Comparison of ENCODE assay signal across 8 cellular contexts in the genomic region with DNA sequence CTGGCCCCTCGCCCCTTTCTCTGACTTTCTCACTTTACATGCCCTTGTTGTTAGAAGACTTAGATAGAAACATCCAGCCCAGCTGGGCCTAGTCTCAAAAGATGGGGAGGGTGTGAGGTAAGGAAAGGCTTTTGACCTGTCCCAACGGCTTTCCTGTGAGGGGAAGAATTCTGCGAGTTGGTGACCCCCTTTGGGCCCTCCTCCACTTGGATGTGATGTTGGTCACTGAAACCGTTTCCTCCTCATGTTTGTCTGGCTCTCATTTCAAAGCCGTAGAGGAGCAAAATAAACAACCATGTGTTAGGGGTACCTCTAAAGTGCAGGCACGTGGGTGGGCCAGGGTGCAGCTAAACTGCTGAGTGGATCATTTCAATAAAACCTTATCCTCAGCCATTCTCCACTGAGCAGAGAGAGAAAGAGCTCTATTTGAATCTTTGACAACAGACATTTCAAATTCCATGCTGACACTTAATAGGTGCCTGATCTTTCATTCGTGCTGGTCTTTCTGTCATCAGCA.
A peak's percentile ranks its signal among the peaks of the same experiment; 100 is the strongest.
DNase-seq lines count a peak whose midpoint lies in the region; ATAC-seq, FAIRE-seq and TF ChIP-seq lines count a peak whose summit lies in the region.

No MANE protein-coding gene starts in this region.

- peaks cover 18% of the 10 kb centered on the region; the same call in 1 of the 2 replicates for H3F3A ChIP-seq in GM23338 (replicated peaks; ENCODE audit: low read depth)

- POLR2A ChIA-PET in WTC11 (lab: Charles Lee) = interaction anchor here (0.8 to 1.0 kb wide), 2 partner anchors 22 to 88 kb away, joined by 3 read pairs; a partner anchor contains a TSS

- H3K4me1 ChIP-seq in GM23338 (ENCODE audit: insufficient read depth) = peaks cover 70% of the 10 kb centered on the region

- H3K27ac Mint-ChIP-seq in GM23338 (peak overlapping the region; percentile 90), WTC11 (peak overlapping the region; percentile 96)

- H3K27me3 Mint-ChIP-seq in GM23338 (ENCODE audit: insufficient read depth, low read depth, poor library complexity) (peaks cover 19% of the 10 kb centered on the region), WTC11 (ENCODE audit: low read depth) (no peaks in the 10 kb centered on the region)

- peaks cover 37% of the 10 kb centered on the region for H3K79me2 ChIP-seq in GM23338 (replicated peaks; ENCODE audit: insufficient read depth)

- no peak for FAIRE-seq in urothelium cell line (lab: Jason Lieb, UNC)

- H3K4me3 Mint-ChIP-seq in GM23338 (peak overlapping the region; percentile 81), WTC11 (peak overlapping the region; percentile 88)

- H3K4me1 Mint-ChIP-seq in GM23338 (peaks cover 52% of the 10 kb centered on the region), WTC11 (peaks cover 56% of the 10 kb centered on the region)

- H3K27me3 ChIP-seq in GM23338 (ENCODE audit: insufficient read depth) = no peaks in the 10 kb centered on the region

- CTCF ChIA-PET in WTC11 (lab: Charles Lee) = interaction anchor here (0.6 to 2.0 kb wide), 3 partner anchors 30 to 81 kb away, joined by 3 to 15 read pairs (median 6); no protein-coding TSS in a partner anchor

- peak overlapping the region; percentile 99 for H3K27ac ChIP-seq in GM23338 (ENCODE audit: low read depth)

- H3K36me3 Mint-ChIP-seq in GM23338 (ENCODE audit: low read depth) (peaks cover 5% of the 10 kb centered on the region; the same call in 1 of the 3 replicates), WTC11 (no peaks in the 10 kb centered on the region)

- peak overlapping the region; percentile 75 for H3K4me3 ChIP-seq in GM23338
- H3K4me3 ChIP-seq in fibroblast of villous mesenchyme (ENCODE audit: low read depth, low read length) = peak overlapping the region; percentile 52
- peak overlapping the region; percentile 53 for H3K4me3 ChIP-seq in skeletal muscle cell (ENCODE audit: low read depth, low read length)

- ATAC-seq in GM23338 (no peak), WTC11 (no peak)

- peak overlapping the region; percentile 82 for H2AFZ ChIP-seq in GM23338

- H3K9me3 Mint-ChIP-seq in GM23338 = no peaks in the 10 kb centered on the region
- no peaks in the 10 kb centered on the region for H3K9me3 Mint-ChIP-seq in WTC11

- peaks cover 13% of the 10 kb centered on the region; the same call in 1 of the 2 replicates for H4K20me1 ChIP-seq in GM23338 (replicated peaks; ENCODE audit: insufficient read depth)

- no peak for TF ChIP-seq CTCF in GM23338 (conservative IDR thresholded peaks at IDR 0.05; ENCODE audit: low read depth in 2 of 2)
- no peak for TF ChIP-seq CTCF in WTC11 (IDR thresholded peaks at IDR 0.05)
- TF ChIP-seq CTCF in fibroblast of villous mesenchyme (IDR thresholded peaks at IDR 0.05; ENCODE audit: insufficient read depth, low read depth, low read length) = no peak

- H3K9me2 ChIP-seq in GM23338 (ENCODE audit: insufficient read depth) = no peaks in the 10 kb centered on the region

- peak; percentile 35 for DNase-seq in GM23338 (ENCODE audit: low spot score)
- DNase-seq in WTC11 (ENCODE audit: low spot score) = no peak
- no peak for DNase-seq in fibroblast of villous mesenchyme (ENCODE audit: low read depth)
- DNase-seq in skeletal muscle cell (ENCODE audit: low read depth) = no peak
- no peak for DNase-seq in SK-N-DZ (ENCODE audit: low spot score)
- no peak for DNase-seq in GF-D8 (lab: John Stamatoyannopoulos, UW)
- no peak for DNase-seq in central memory CD4-positive, alpha-beta T cell
- DNase-seq in urothelium cell line (ENCODE audit: low spot score) = no peak

- H3K4me2 ChIP-seq in GM23338 = peak overlapping the region; percentile 94

- no peaks in the 10 kb centered on the region for H3K36me3 ChIP-seq in GM23338 (ENCODE audit: insufficient read depth)

TF ChIP-seq in GM23338, 12 proteins besides CTCF, POLR2A, EP300 and RAD21 (continues in another document):
- TF ChIP-seq ZNF331 (CRISPR knock-in tag; IDR thresholded peaks at IDR 0.05; ENCODE audit: low read depth) (no peak), NANOG (IDR thresholded peaks at IDR 0.05; ENCODE audit: borderline replicate concordance) (no peak), POLR2AphosphoS5 (IDR thresholded peaks at IDR 0.05; ENCODE audit: low read depth) (no peak), JUNB (IDR thresholded peaks at IDR 0.05; ENCODE audit: unreplicated experiment) (no peak), ZNF114 (CRISPR knock-in tag; IDR thresholded peaks at IDR 0.05) (no peak), EZH2phosphoT487 (IDR thresholded peaks at IDR 0.05; ENCODE audit: unreplicated experiment) (no peak)
- TF ChIP-seq, protein P1, sequence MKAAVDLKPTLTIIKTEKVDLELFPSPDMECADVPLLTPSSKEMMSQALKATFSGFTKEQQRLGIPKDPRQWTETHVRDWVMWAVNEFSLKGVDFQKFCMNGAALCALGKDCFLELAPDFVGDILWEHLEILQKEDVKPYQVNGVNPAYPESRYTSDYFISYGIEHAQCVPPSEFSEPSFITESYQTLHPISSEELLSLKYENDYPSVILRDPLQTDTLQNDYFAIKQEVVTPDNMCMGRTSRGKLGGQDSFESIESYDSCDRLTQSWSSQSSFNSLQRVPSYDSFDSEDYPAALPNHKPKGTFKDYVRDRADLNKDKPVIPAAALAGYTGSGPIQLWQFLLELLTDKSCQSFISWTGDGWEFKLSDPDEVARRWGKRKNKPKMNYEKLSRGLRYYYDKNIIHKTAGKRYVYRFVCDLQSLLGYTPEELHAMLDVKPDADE (IDR thresholded peaks at IDR 0.05) = no peak
- TF ChIP-seq, protein P2, sequence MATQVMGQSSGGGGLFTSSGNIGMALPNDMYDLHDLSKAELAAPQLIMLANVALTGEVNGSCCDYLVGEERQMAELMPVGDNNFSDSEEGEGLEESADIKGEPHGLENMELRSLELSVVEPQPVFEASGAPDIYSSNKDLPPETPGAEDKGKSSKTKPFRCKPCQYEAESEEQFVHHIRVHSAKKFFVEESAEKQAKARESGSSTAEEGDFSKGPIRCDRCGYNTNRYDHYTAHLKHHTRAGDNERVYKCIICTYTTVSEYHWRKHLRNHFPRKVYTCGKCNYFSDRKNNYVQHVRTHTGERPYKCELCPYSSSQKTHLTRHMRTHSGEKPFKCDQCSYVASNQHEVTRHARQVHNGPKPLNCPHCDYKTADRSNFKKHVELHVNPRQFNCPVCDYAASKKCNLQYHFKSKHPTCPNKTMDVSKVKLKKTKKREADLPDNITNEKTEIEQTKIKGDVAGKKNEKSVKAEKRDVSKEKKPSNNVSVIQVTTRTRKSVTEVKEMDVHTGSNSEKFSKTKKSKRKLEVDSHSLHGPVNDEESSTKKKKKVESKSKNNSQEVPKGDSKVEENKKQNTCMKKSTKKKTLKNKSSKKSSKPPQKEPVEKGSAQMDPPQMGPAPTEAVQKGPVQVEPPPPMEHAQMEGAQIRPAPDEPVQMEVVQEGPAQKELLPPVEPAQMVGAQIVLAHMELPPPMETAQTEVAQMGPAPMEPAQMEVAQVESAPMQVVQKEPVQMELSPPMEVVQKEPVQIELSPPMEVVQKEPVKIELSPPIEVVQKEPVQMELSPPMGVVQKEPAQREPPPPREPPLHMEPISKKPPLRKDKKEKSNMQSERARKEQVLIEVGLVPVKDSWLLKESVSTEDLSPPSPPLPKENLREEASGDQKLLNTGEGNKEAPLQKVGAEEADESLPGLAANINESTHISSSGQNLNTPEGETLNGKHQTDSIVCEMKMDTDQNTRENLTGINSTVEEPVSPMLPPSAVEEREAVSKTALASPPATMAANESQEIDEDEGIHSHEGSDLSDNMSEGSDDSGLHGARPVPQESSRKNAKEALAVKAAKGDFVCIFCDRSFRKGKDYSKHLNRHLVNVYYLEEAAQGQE (IDR thresholded peaks at IDR 0.05; ENCODE audit: unreplicated experiment) = no peak

TF ChIP-seq in WTC11, 78 proteins besides CTCF, POLR2A, EP300 and RAD21 (continues in another document):
- no peak for TF ChIP-seq FOXK1 (CRISPR knock-in tag; IDR thresholded peaks at IDR 0.05)
- no peak for TF ChIP-seq MXD4 (CRISPR knock-in tag; IDR thresholded peaks at IDR 0.05; ENCODE audit: borderline replicate concordance)
- TF ChIP-seq, protein P3, sequence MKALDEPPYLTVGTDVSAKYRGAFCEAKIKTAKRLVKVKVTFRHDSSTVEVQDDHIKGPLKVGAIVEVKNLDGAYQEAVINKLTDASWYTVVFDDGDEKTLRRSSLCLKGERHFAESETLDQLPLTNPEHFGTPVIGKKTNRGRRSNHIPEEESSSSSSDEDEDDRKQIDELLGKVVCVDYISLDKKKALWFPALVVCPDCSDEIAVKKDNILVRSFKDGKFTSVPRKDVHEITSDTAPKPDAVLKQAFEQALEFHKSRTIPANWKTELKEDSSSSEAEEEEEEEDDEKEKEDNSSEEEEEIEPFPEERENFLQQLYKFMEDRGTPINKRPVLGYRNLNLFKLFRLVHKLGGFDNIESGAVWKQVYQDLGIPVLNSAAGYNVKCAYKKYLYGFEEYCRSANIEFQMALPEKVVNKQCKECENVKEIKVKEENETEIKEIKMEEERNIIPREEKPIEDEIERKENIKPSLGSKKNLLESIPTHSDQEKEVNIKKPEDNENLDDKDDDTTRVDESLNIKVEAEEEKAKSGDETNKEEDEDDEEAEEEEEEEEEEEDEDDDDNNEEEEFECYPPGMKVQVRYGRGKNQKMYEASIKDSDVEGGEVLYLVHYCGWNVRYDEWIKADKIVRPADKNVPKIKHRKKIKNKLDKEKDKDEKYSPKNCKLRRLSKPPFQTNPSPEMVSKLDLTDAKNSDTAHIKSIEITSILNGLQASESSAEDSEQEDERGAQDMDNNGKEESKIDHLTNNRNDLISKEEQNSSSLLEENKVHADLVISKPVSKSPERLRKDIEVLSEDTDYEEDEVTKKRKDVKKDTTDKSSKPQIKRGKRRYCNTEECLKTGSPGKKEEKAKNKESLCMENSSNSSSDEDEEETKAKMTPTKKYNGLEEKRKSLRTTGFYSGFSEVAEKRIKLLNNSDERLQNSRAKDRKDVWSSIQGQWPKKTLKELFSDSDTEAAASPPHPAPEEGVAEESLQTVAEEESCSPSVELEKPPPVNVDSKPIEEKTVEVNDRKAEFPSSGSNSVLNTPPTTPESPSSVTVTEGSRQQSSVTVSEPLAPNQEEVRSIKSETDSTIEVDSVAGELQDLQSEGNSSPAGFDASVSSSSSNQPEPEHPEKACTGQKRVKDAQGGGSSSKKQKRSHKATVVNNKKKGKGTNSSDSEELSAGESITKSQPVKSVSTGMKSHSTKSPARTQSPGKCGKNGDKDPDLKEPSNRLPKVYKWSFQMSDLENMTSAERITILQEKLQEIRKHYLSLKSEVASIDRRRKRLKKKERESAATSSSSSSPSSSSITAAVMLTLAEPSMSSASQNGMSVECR (CRISPR knock-in tag; IDR thresholded peaks at IDR 0.05; ENCODE audit: borderline replicate concordance) = no peak
- no peak for TF ChIP-seq ATF1 (CRISPR knock-in tag; IDR thresholded peaks at IDR 0.05)
- no peak for TF ChIP-seq NFYB (CRISPR knock-in tag; conservative IDR thresholded peaks at IDR 0.05; ENCODE audit: low read depth)
- no peak for TF ChIP-seq ELF4 (CRISPR knock-in tag; IDR thresholded peaks at IDR 0.05; ENCODE audit: low read depth)
- TF ChIP-seq, protein P4, sequence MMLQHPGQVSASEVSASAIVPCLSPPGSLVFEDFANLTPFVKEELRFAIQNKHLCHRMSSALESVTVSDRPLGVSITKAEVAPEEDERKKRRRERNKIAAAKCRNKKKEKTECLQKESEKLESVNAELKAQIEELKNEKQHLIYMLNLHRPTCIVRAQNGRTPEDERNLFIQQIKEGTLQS (CRISPR knock-in tag; conservative IDR thresholded peaks at IDR 0.05) = no peak
- TF ChIP-seq EMX1 (CRISPR knock-in tag; IDR thresholded peaks at IDR 0.05) = no peak
